ENCODE assay signal across 11 cellular contexts in genomic region chr16:74698220-74698619, GRCh38. TPM values are rescaled to one million over a fixed set of nuclear protein-coding genes. Genes with fewer than 3 reads are reported as not detected.
DNase-seq lines count a peak whose midpoint lies in the region; ATAC-seq, FAIRE-seq and TF ChIP-seq lines count a peak whose summit lies in the region.
"Had no signal": no experiment of that assay in that cellular context is flagged by ENCODE, and none has a peak within 500 bp of the region (broad histone marks: within the 10 kb centered on the region; RNA-seq: fewer than 3 reads in every experiment).

No MANE protein-coding gene starts in this region.

- intact Hi-C loops in natural killer cell (cut with micrococcal nuclease) (no loop called here), posterior vena cava (cut with DNase I) (no loop called here), left cardiac atrium (cut with DNase I) (no loop called here)

- H3K36me3 Mint-ChIP-seq in activated naive CD8-positive, alpha-beta T cell treated with anti-CD3 and anti-CD28 coated beads, Interleukin-2, amount 10 ng/mL, durations not matched to agents 7 days and 5 days, result peaks cover 28% of the 10 kb centered on the region
- H3K36me3 Mint-ChIP-seq in natural killer cell, result no peaks in the 10 kb centered on the region

- H3K27me3 ChIP-seq in GM06990 (replicated peaks; ENCODE audit: control insufficient read depth, insufficient read depth, low read length) (no peaks in the 10 kb centered on the region), KMS-11 (ENCODE audit: insufficient read depth, low read depth) (no peaks in the 10 kb centered on the region), mesendoderm (ENCODE audit: insufficient read depth, low read length, poor library complexity) (peaks cover 1% of the 10 kb centered on the region)

- H3K9ac ChIP-seq in KMS-11 (peak overlapping the region; percentile 0; the same call in 1 of the 2 replicates), mesendoderm (ENCODE audit: low read length) (no peak overlapping the region)

- H2BK5ac ChIP-seq in mesendoderm (ENCODE audit: low read length), result no peak overlapping the region

- H3K79me1 ChIP-seq in mesendoderm (ENCODE audit: low read length), result no peaks in the 10 kb centered on the region

- H3K4me3 Mint-ChIP-seq in activated naive CD8-positive, alpha-beta T cell treated with anti-CD3 and anti-CD28 coated beads, Interleukin-2, amount 10 ng/mL, durations not matched to agents 7 days and 5 days, result peak overlapping the region; percentile 79
- H3K4me3 Mint-ChIP-seq in natural killer cell, result peak overlapping the region; percentile 100

- H2BK15ac ChIP-seq in mesendoderm (replicated peaks; ENCODE audit: low read depth), result no peak overlapping the region

- H3K4me3 ChIP-seq in GM06990 (replicated peaks; ENCODE audit: low read depth, low read length) (peak overlapping the region; percentile 50), KMS-11 (IDR thresholded peaks at IDR 0.05; ENCODE audit: insufficient read depth, low read depth, low read length) (no peak overlapping the region), mesendoderm (ENCODE audit: low read length) (no peak overlapping the region)

- no peak overlapping the region for H3K4ac ChIP-seq in mesendoderm (ENCODE audit: low read depth, low read length)

- peak overlapping the region; percentile 84 for H3K27ac Mint-ChIP-seq in activated naive CD8-positive, alpha-beta T cell treated with anti-CD3 and anti-CD28 coated beads, Interleukin-2, amount 10 ng/mL, durations not matched to agents 7 days and 5 days
- H3K27ac Mint-ChIP-seq in natural killer cell, result peak overlapping the region; percentile 98 to 99

- H3K4me1 ChIP-seq in KMS-11 (ENCODE audit: low read depth, poor library complexity, severe bottlenecking), result peaks cover 28% of the 10 kb centered on the region
- no peaks in the 10 kb centered on the region for H3K4me1 ChIP-seq in mesendoderm (ENCODE audit: control insufficient read depth, low read depth, low read length)

- H3K4me1 Mint-ChIP-seq in activated naive CD8-positive, alpha-beta T cell treated with anti-CD3 and anti-CD28 coated beads, Interleukin-2, amount 10 ng/mL, durations not matched to agents 7 days and 5 days, result peaks cover 41% of the 10 kb centered on the region
- peaks cover 57 to 60% of the 10 kb centered on the region in 2 donors for H3K4me1 Mint-ChIP-seq in natural killer cell

- H3K27ac ChIP-seq in KMS-11, result no peak overlapping the region
- no peak overlapping the region for H3K27ac ChIP-seq in mesendoderm (ENCODE audit: low read depth, low read length)

- no peak overlapping the region for H2BK120ac ChIP-seq in mesendoderm (ENCODE audit: low read depth, low read length)

- no peak overlapping the region for H3K23ac ChIP-seq in mesendoderm (ENCODE audit: low read length)

- FAIRE-seq in D721Med (lab: Jason Lieb, UNC), result no peak
- FAIRE-seq: urothelium cell line had no signal

- POLR2A ChIA-PET in activated naive CD8-positive, alpha-beta T cell treated with anti-CD3 and anti-CD28 coated beads, Interleukin-2, amount 10 ng/mL, durations not matched to agents 7 days and 5 days (lab: Charles Lee), result interaction anchor here (0.5 to 4.5 kb wide), 2 partner anchors 31 to 951 kb away, joined by 3 to 64 read pairs; partner anchors contain the start of gene RFWD3

- no peak for TF ChIP-seq CTCF in GM06990 (IDR thresholded peaks at IDR 0.05; ENCODE audit: insufficient read depth, low read length, poor library complexity, severe bottlenecking)
- TF ChIP-seq CTCF in KMS-11 (conservative IDR thresholded peaks at IDR 0.05; ENCODE audit: low read depth, low read length), result no peak
- TF ChIP-seq CTCF in natural killer cell (IDR thresholded peaks at IDR 0.05), result no peak
- TF ChIP-seq CTCF in D721Med (IDR thresholded peaks at IDR 0.05; ENCODE audit: insufficient read depth, missing control alignments), result no peak

- ATAC-seq in activated naive CD8-positive, alpha-beta T cell treated with anti-CD3 and anti-CD28 coated beads, Interleukin-2, amount 10 ng/mL, durations not matched to agents 7 days and 5 days (ENCODE audit: low read depth), result no peak
- ATAC-seq in natural killer cell (no peak), left cardiac atrium (no peak)

- H3K36me3 ChIP-seq in GM06990 (ENCODE audit: control insufficient read depth, insufficient read depth, low read length) (peaks cover 5% of the 10 kb centered on the region), KMS-11 (ENCODE audit: insufficient read depth) (no peaks in the 10 kb centered on the region), mesendoderm (ENCODE audit: control insufficient read depth, insufficient read depth, low read length) (no peaks in the 10 kb centered on the region)

- DNase-seq in GM06990 (ENCODE audit: extremely low read depth, insufficient read length) (no peak), natural killer cell (no peak), posterior vena cava (ENCODE audit: low spot score) (no peak), D721Med (ENCODE audit: insufficient read length, low spot score) (no peak), mesendoderm (no peak), left cardiac atrium (no peak)
- no peak for DNase-seq in activated naive CD8-positive, alpha-beta T cell treated with anti-CD3 and anti-CD28 coated beads, Interleukin-2, amount 10 ng/mL, durations not matched to agents 7 days and 5 days
- DNase-seq: caudate nucleus, H7 had no signal

- H4K5ac ChIP-seq in mesendoderm (ENCODE audit: low read length), result no peak overlapping the region

- H2AK5ac ChIP-seq in mesendoderm (ENCODE audit: low read length), result no peak overlapping the region

- peak overlapping the region; percentile 91 for H3K4me2 ChIP-seq in KMS-11
- H3K4me2 ChIP-seq in mesendoderm (ENCODE audit: low read length), result no peak overlapping the region

- no peak overlapping the region for H2AFZ ChIP-seq in KMS-11 (ENCODE audit: low read depth)

- H3K27me3 Mint-ChIP-seq in activated naive CD8-positive, alpha-beta T cell treated with anti-CD3 and anti-CD28 coated beads, Interleukin-2, amount 10 ng/mL, durations not matched to agents 7 days and 5 days, result no peaks in the 10 kb centered on the region
- H3K27me3 Mint-ChIP-seq in natural killer cell (ENCODE audit: low read depth in 2 of 2), result no peaks in the 10 kb centered on the region

- H3K79me2 ChIP-seq in KMS-11 (ENCODE audit: insufficient read depth, low read depth) (no peaks in the 10 kb centered on the region), mesendoderm (ENCODE audit: control insufficient read depth, insufficient read depth, low read length) (no peaks in the 10 kb centered on the region)

- no peak overlapping the region for H3K56ac ChIP-seq in mesendoderm (ENCODE audit: low read length)

- no peak overlapping the region for H3K18ac ChIP-seq in mesendoderm (ENCODE audit: low read length)

- H4K8ac ChIP-seq in mesendoderm (ENCODE audit: low read depth, low read length), result no peak overlapping the region

- no peaks in the 10 kb centered on the region for H4K20me1 ChIP-seq in KMS-11 (ENCODE audit: insufficient read depth)

- no peaks in the 10 kb centered on the region for H3K9me3 Mint-ChIP-seq in activated naive CD8-positive, alpha-beta T cell treated with anti-CD3 and anti-CD28 coated beads, Interleukin-2, amount 10 ng/mL, durations not matched to agents 7 days and 5 days
- H3K9me3 Mint-ChIP-seq in natural killer cell, result no peaks in the 10 kb centered on the region

- no CpG with 5 or more reads among the region's 4 CpGs for WGBS in mesendoderm (ENCODE audit: extremely low coverage, insufficient coverage, low lambda C conversion rate)

RNA-seq across cellular contexts. Expression of gene MLKL, which starts 2.4 kb away (rescaled TPM):
- total RNA-seq in activated naive CD8-positive, alpha-beta T cell treated with anti-CD3 and anti-CD28 coated beads, Interleukin-2, amount 10 ng/mL, durations not matched to agents 7 days and 5 days, result 10 to 100 TPM; 25.6 to 28.7 TPM
- total RNA-seq in natural killer cell, result 10 to 100 TPM; 39.8 to 57.5 (median 52.1) TPM
- total RNA-seq in posterior vena cava, result 10 to 100 TPM; 13.7 to 14.4 TPM
- polyA plus RNA-seq in mesendoderm (2013, experiment 1 of 2), result 0.98 TPM
- polyA plus RNA-seq in mesendoderm (2013, experiment 2 of 2), result 1.1 TPM
- 10 to 100 TPM in 1 of 2 donors, 1 to 10 TPM in 1; 5.4 to 10.6 TPM for total RNA-seq in left cardiac atrium

RNA-seq across cellular contexts. Expression of gene RFWD3, which starts 31.5 kb away (rescaled TPM):
- total RNA-seq in activated naive CD8-positive, alpha-beta T cell treated with anti-CD3 and anti-CD28 coated beads, Interleukin-2, amount 10 ng/mL, durations not matched to agents 7 days and 5 days, result 100 to 1,000 TPM; 110 to 119 TPM
- 10 to 100 TPM; 41.1 to 53.4 (median 47.5) TPM for total RNA-seq in natural killer cell
- total RNA-seq in posterior vena cava, result 10 to 100 TPM; 12.3 to 13.2 TPM
- 68.9 TPM for polyA plus RNA-seq in mesendoderm (2013, experiment 1 of 2)
- polyA plus RNA-seq in mesendoderm (2013, experiment 2 of 2), result 62.0 TPM
- total RNA-seq in left cardiac atrium, result 1 to 10 TPM; 7.2 to 8.8 TPM
